ENCODE assay signal across 10 cellular contexts in genomic region chr10:102434251-102434913, GRCh38. TPM values are rescaled to one million over a fixed set of nuclear protein-coding genes. Genes with fewer than 3 reads are reported as not detected.
A peak's percentile ranks its signal among the peaks of the same experiment; 100 is the strongest.
DNase-seq lines count a peak whose midpoint lies in the region; ATAC-seq and TF ChIP-seq lines count a peak whose summit lies in the region.
"Had no signal": no experiment of that assay in that cellular context is flagged by ENCODE, and none has a peak within 500 bp of the region (broad histone marks: within the 10 kb centered on the region; RNA-seq: fewer than 3 reads in every experiment).

No MANE protein-coding gene starts in this region.

- H3K9me3 ChIP-seq in OCI-LY7 (ENCODE audit: low read length), result no peaks in the 10 kb centered on the region

- peaks cover 0 to 1% (median 0%) of the 10 kb centered on the region in 7 donors for H3K9me3 Mint-ChIP-seq in CD14-positive monocyte
- no peaks in the 10 kb centered on the region for H3K9me3 Mint-ChIP-seq in central memory CD8-positive, alpha-beta T cell
- peaks cover 0 to 1% (median 0%) of the 10 kb centered on the region in 7 donors for H3K9me3 Mint-ChIP-seq in naive B cell

- H3K36me3 Mint-ChIP-seq in CD14-positive monocyte, result peaks cover 0 to 2% of the 10 kb centered on the region in 2 donors
- H3K36me3 Mint-ChIP-seq in central memory CD8-positive, alpha-beta T cell (ENCODE audit: insufficient read depth), result peaks cover 17% of the 10 kb centered on the region
- H3K36me3 Mint-ChIP-seq in naive B cell, result no peaks in the 10 kb centered on the region

- peaks cover 14% of the 10 kb centered on the region; the same call in 1 of the 2 replicates for H3K79me2 ChIP-seq in OCI-LY7 (ENCODE audit: insufficient read depth, low read depth, low read length)

- DNase-seq in CD14-positive monocyte (ENCODE audit: low spot score) (no peak), Kasumi-1 (lab: John Stamatoyannopoulos, UW) (peak; percentile 81 to 86), naive B cell (no peak), OCI-LY7 (ENCODE audit: low spot score) (no peak), cardiac septum (ENCODE audit: low spot score) (no peak)
- DNase-seq in central memory CD8-positive, alpha-beta T cell (ENCODE audit: low spot score in 2 of 2), result no peak
- DNase-seq: Right ventricle myocardium superior had no signal

- H4K20me1 ChIP-seq in OCI-LY7 (ENCODE audit: insufficient read depth, low read length), result no peaks in the 10 kb centered on the region

- no peak overlapping the region for H2AFZ ChIP-seq in OCI-LY7 (ENCODE audit: low read length)

- no peak overlapping the region for H3K4me2 ChIP-seq in OCI-LY7 (ENCODE audit: low read length)

- no peak for TF ChIP-seq CTCF in CD14-positive monocyte (IDR thresholded peaks at IDR 0.05)
- TF ChIP-seq CTCF in OCI-LY7 (conservative IDR thresholded peaks at IDR 0.05; ENCODE audit: low read length), result no peak

- POLR2A ChIA-PET in OCI-LY7 (lab: Charles Lee), result interaction anchor here (0.8 to 2.8 kb wide), 3 partner anchors 14 to 29 kb away, joined by 3 to 22 read pairs (median 6); partner anchors contain the start of genes C10orf95 and FBXL15

- H3K4me1 Mint-ChIP-seq in CD14-positive monocyte, result peaks cover 45% of the 10 kb centered on the region
- peaks cover 36% of the 10 kb centered on the region for H3K4me1 Mint-ChIP-seq in central memory CD8-positive, alpha-beta T cell
- peaks cover 27 to 48% (median 45%) of the 10 kb centered on the region in 3 donors for H3K4me1 Mint-ChIP-seq in naive B cell

- H3K4me1 ChIP-seq in OCI-LY7 (ENCODE audit: insufficient read depth, low read length, poor library complexity, severe bottlenecking), result peaks cover 19% of the 10 kb centered on the region

- no peaks in the 10 kb centered on the region for H3K9me2 ChIP-seq in OCI-LY7 (ENCODE audit: insufficient read depth, low read length)

- peak overlapping the region; percentile 37 to 78 for H3K4me3 Mint-ChIP-seq in CD14-positive monocyte
- peak overlapping the region; percentile 76 for H3K4me3 Mint-ChIP-seq in central memory CD8-positive, alpha-beta T cell
- H3K4me3 Mint-ChIP-seq in naive B cell, result peak overlapping the region; percentile 12 to 99 (median 60)

- H3K4me3 ChIP-seq in OCI-LY7 (ENCODE audit: low read depth, low read length, poor library complexity, severe bottlenecking), result no peak overlapping the region

- H3K27me3 Mint-ChIP-seq in CD14-positive monocyte (ENCODE audit: low read depth in 3 of 3) (no peaks in the 10 kb centered on the region), naive B cell (no peaks in the 10 kb centered on the region)
- H3K27me3 Mint-ChIP-seq in central memory CD8-positive, alpha-beta T cell, result no peaks in the 10 kb centered on the region

- no peaks in the 10 kb centered on the region for H3K36me3 ChIP-seq in OCI-LY7 (ENCODE audit: insufficient read depth, low read length)

- CTCF ChIA-PET in OCI-LY7 (lab: Charles Lee; ENCODE audit: unreplicated experiment), result no interaction called here

- H3K27ac Mint-ChIP-seq in CD14-positive monocyte (peak overlapping the region; percentile 58 to 92 (median 80)), naive B cell (peak overlapping the region in 2 of 6 donors; percentile 16 to 59)
- H3K27ac Mint-ChIP-seq in central memory CD8-positive, alpha-beta T cell (ENCODE audit: low read depth), result no peak overlapping the region

- intact Hi-C loops in CD14-positive monocyte (cut with micrococcal nuclease) (no loop called here), OCI-LY7 (cut with micrococcal nuclease; ENCODE audit: unreplicated experiment) (no loop called here), cardiac septum (cut with DNase I) (no loop called here)

- no peak for ATAC-seq in central memory CD8-positive, alpha-beta T cell (replicated peaks; ENCODE audit: extremely low read depth, poor library complexity, severe bottlenecking)
- ATAC-seq in naive B cell (ENCODE audit: low read depth in 2 of 2) (no peak), HG03460 (IDR thresholded peaks at IDR 0.05; ENCODE audit: unreplicated experiment) (no peak), GM21360 (IDR thresholded peaks at IDR 0.05; ENCODE audit: unreplicated experiment) (no peak)

- no peak overlapping the region for H3K27ac ChIP-seq in OCI-LY7 (ENCODE audit: low read depth, low read length, poor library complexity, severe bottlenecking)

- BruUV-seq in OCI-LY7 (replicated peaks; lab: Mats Ljungman, UMichigan), result no TSS peak

RNA-seq across cellular contexts. Expression of gene CUEDC2, which starts 2.0 kb away (rescaled TPM):
- polyA plus RNA-seq in CD14-positive monocyte (10 to 100 TPM; 58.5 to 70.2 TPM), naive B cell (ENCODE audit: low read depth in 6 of 6) (10 to 100 TPM; 50.3 to 82.3 (median 59.4) TPM)
- total RNA-seq in OCI-LY7 (2014; rRNA removed; shearing (Covaris generic)), result 48.9 and 61.0 TPM in 2 replicates
- total RNA-seq in OCI-LY7 (2022) (71.6 and 73.3 TPM in 2 replicates), cardiac septum (62.4 TPM)

RNA-seq across cellular contexts. Expression of gene FBXL15, which starts 13.7 kb away (rescaled TPM):
- polyA plus RNA-seq in CD14-positive monocyte, result 10 to 100 TPM; 25.5 to 36.3 TPM
- 10 to 100 TPM; 15.9 to 24.9 (median 20.9) TPM for polyA plus RNA-seq in naive B cell (ENCODE audit: low read depth in 6 of 6)
- total RNA-seq in OCI-LY7 (2014; rRNA removed; shearing (Covaris generic)), result 13.3 and 20.9 TPM in 2 replicates
- total RNA-seq in OCI-LY7 (2022), result 13.4 and 18.2 TPM in 2 replicates
- 12.1 TPM for total RNA-seq in cardiac septum

RNA-seq across cellular contexts. Expression of gene PSD, which starts 15.8 kb away (rescaled TPM):
- polyA plus RNA-seq in CD14-positive monocyte, result 1 to 10 TPM; 1.1 to 1.5 TPM
- polyA plus RNA-seq in naive B cell (ENCODE audit: low read depth in 6 of 6), result 1 to 10 TPM in 4 of 6 donors, under 1 TPM in 2; 0.66 to 2.3 (median 1.5) TPM
- 2.0 and 2.2 TPM in 2 replicates for total RNA-seq in OCI-LY7 (2014; rRNA removed; shearing (Covaris generic))
- total RNA-seq in OCI-LY7 (2022), result 10.2 and 10.9 TPM in 2 replicates
- total RNA-seq in cardiac septum, result 1.7 TPM

RNA-seq across cellular contexts. Expression of gene C10orf95, which starts 17.0 kb away (rescaled TPM):
- polyA plus RNA-seq in CD14-positive monocyte, result not detected
- 1 to 10 TPM in 3 of 6 donors, under 1 TPM in 3; 0.29 to 1.9 (median 0.99) TPM for polyA plus RNA-seq in naive B cell (ENCODE audit: low read depth in 6 of 6)
- 0.67 and 3.3 TPM in 2 replicates for total RNA-seq in OCI-LY7 (2014; rRNA removed; shearing (Covaris generic))
- 0.50 and 0.67 TPM in 2 replicates for total RNA-seq in OCI-LY7 (2022)
- total RNA-seq in cardiac septum, result not detected
- total RNA-seq: lung microvascular endothelial cell, Right ventricle myocardium superior had no signal

RNA-seq across cellular contexts. Expression of gene NFKB2, which starts 38.9 kb away (rescaled TPM):
- polyA plus RNA-seq in CD14-positive monocyte, result 10 to 100 TPM in 1 of 2 donors, 1 to 10 TPM in 1; 6.8 to 15.0 TPM
- 10 to 100 TPM; 24.2 to 49.4 (median 34.7) TPM for polyA plus RNA-seq in naive B cell (ENCODE audit: low read depth in 6 of 6)
- 47.1 and 53.3 TPM in 2 replicates for total RNA-seq in OCI-LY7 (2014; rRNA removed; shearing (Covaris generic))
- 67.3 and 75.2 TPM in 2 replicates for total RNA-seq in OCI-LY7 (2022)
- total RNA-seq in cardiac septum, result 20.5 TPM

Comparison
In these comparisons a context has a peak if more than half of its experiments do, and no peak if none do; other contexts are left out.
1. DNase-seq: peak in Kasumi-1 (2 of 2); none in CD14-positive monocyte (single experiment), central memory CD8-positive, alpha-beta T cell (0 of 2), naive B cell (single experiment), OCI-LY7 (single experiment) and cardiac septum (single experiment).
2. Peak in every context shown above with its lines, with median percentiles within 50 percentile points of each other: H3K4me3 Mint-ChIP-seq.